8 cellular contexts compared by ENCODE assay signal in the genomic region with DNA sequence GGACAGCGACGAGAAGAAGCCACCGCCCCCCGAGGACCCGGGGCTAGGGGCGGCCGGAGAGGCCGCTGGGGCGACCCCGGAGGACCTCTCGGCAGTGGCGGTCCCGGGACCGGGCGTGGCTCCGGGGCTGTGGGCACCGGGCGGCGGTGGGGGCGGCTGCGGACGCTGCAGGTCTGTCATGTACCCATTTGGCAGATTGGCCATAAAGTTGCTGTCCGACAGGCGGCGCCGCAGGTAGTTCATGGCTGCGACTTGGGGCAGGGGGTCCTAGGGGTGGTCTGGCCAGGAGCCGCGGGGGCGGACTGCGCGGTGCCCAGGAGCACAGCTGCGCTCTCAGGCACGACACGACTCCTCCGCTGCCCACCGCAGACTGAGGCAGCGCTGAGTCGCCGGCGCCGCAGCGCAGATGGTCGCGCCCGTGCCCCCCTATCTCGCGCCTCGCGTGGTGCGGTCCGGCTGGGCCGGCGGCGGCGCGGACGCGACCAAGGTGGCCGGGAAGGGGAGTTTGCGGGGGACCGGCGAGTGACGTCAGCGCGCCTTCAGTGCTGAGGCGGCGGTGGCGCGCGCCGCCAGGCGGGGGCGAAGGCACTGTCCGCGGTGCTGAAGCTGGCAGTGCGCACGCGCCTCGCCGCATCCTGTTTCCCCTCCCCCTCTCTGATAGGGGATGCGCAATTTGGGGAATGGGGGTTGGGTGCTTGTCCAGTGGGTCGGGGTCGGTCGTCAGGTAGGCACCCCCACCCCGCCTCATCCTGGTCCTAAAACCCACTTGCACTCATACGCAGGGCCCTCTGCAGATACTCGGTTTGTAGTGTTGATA. TPM values are rescaled to one million over a fixed set of nuclear protein-coding genes. Genes with fewer than 3 reads are reported as not detected.
DNase-seq lines count a peak whose midpoint lies in the region; ATAC-seq and TF ChIP-seq lines count a peak whose summit lies in the region.

A gene (minus strand): TSS at position 372 of the 817 bp plus-strand sequence. CDS start 129 bp downstream, at position 243.

- peak; percentile 81 for DNase-seq in GM12865 (ENCODE audit: low read depth)
- DNase-seq in NCI-H446 (lab: John Stamatoyannopoulos, UW), result peak; percentile 8 to 86
- peak; percentile 79 for DNase-seq in activated CD4-positive, alpha-beta T cell treated with anti-CD3 and anti-CD28 coated beads, Interleukin-2, amount 50 U/mL, for 1 hour
- no peak for DNase-seq in coronary artery (ENCODE audit: low spot score)
- DNase-seq in left lung, result peak; percentile 82 to 92
- DNase-seq in stimulated activated CD4-positive, alpha-beta T cell treated with anti-CD3 and anti-CD28 coated beads, Interleukin-2, amount 100 ng/mL, for 4 hours (ENCODE audit: low read depth), result peak; percentile 72

- peaks cover 0 to 19% of the 10 kb centered on the region in 2 donors for H3K27me3 ChIP-seq in left lung

- peak; percentile 55 for ATAC-seq in HG03097 (IDR thresholded peaks at IDR 0.05; ENCODE audit: low FRiP score, unreplicated experiment)
- ATAC-seq in left lung, result peak; percentile 95
- no peak for ATAC-seq in GM18517 (IDR thresholded peaks at IDR 0.05; ENCODE audit: unreplicated experiment)

- TF ChIP-seq CTCF in GM12865 (IDR thresholded peaks at IDR 0.05; ENCODE audit: insufficient read depth, low read depth, low read length, missing control alignments), result peak; percentile 17
- TF ChIP-seq CTCF in coronary artery (IDR thresholded peaks at IDR 0.05), result no peak
- TF ChIP-seq CTCF in left lung (IDR thresholded peaks at IDR 0.05), result no peak

- peaks cover 0 to 6% of the 10 kb centered on the region in 2 donors for H3K4me1 ChIP-seq in left lung

- no peak within 1 kb of the TSS for H3K27ac ChIP-seq in coronary artery
- no peak within 1 kb of the TSS for H3K27ac ChIP-seq in left lung

- peak within 1 kb of the TSS; percentile 22; the same call in 1 of the 2 replicates for H3K4me3 ChIP-seq in GM12865 (ENCODE audit: low read depth, low read length)
- peak within 1 kb of the TSS; percentile 67 for H3K4me3 ChIP-seq in coronary artery
- H3K4me3 ChIP-seq in left lung, result peak within 1 kb of the TSS in 1 of 2 donors; percentile 31

- H3K9me3 ChIP-seq in left lung, result no peaks in the 10 kb centered on the region

- intact Hi-C loops in left lung (cut with DNase I), result no loop called here

- no peaks in the 10 kb centered on the region for H3K36me3 ChIP-seq in left lung

RNA-seq across cellular contexts. Expression of the gene that starts here (rescaled TPM):
- total RNA-seq in left lung, result 1 to 10 TPM; 1.0 to 1.6 TPM
